ENCODE assay signal across 19 cellular contexts in the genomic region with DNA sequence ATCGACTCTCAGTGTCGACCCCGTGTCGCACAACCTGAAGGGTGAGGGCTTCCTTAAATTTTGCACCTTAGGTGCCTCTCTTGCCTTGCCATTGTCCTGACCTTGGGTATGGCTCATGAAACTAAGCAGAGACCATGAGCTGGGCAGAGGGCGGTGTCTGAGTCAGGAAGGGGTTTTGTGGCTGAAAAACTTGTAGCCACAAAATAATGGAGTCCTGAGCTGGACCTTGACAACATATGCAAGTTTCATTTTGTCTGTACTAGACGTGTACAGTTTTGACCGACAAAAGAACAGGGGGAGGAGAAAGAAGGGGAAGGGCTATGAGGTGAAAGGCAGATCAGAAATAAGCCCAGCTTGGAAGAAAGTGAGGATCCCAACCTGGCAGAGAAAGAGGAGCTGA. TPM values are rescaled to one million over a fixed set of nuclear protein-coding genes. Genes with fewer than 3 reads are reported as not detected.
DNase-seq lines count a peak whose midpoint lies in the region; ATAC-seq, FAIRE-seq and TF ChIP-seq lines count a peak whose summit lies in the region.
"Had no signal": no experiment of that assay in that cellular context is flagged by ENCODE, and none has a peak within 500 bp of the region (broad histone marks: within the 10 kb centered on the region; RNA-seq: fewer than 3 reads in every experiment).

No MANE protein-coding gene starts in this region.

- H3K9ac ChIP-seq in GM12878 (ENCODE audit: control insufficient read depth, insufficient read depth, low read length) (no peak overlapping the region), mesendoderm (ENCODE audit: low read length) (no peak overlapping the region), HepG2 (ENCODE audit: insufficient read depth, low read depth, low read length) (no peak overlapping the region)

- H3K79me2 ChIP-seq in GM12878 (ENCODE audit: control insufficient read depth, insufficient read depth, low read length): no peaks in the 10 kb centered on the region
- no peaks in the 10 kb centered on the region for H3K79me2 ChIP-seq in mesendoderm (ENCODE audit: control insufficient read depth, insufficient read depth, low read length)
- H3K79me2 ChIP-seq in HepG2 (ENCODE audit: insufficient read depth, low read length): no peaks in the 10 kb centered on the region

- H3K4ac ChIP-seq in mesendoderm (ENCODE audit: low read depth, low read length): no peak overlapping the region

- H3K4me1 ChIP-seq in GM12878 (ENCODE audit: control insufficient read depth, insufficient read depth, low read length) (peaks cover 3% of the 10 kb centered on the region; the same call in 1 of the 2 replicates), mesendoderm (ENCODE audit: control insufficient read depth, low read depth, low read length) (no peaks in the 10 kb centered on the region), HepG2 (ENCODE audit: insufficient read depth, low read length) (peaks cover 14% of the 10 kb centered on the region)
- H3K4me1 ChIP-seq: left ventricle myocardium inferior, prostate gland had no signal

- H2AK5ac ChIP-seq in mesendoderm (ENCODE audit: low read length): no peak overlapping the region

- CTCF ChIA-PET in GM12878 (lab: Yijun Ruan, JAX) (no interaction called here), HepG2 (lab: Yijun Ruan, JAX; ENCODE audit: low intra/inter-chr PET ratio, low total read pairs) (no interaction called here)

- no TSS peak for BruUV-seq in GM12878 (replicated peaks; lab: Mats Ljungman, UMichigan)
- BruUV-seq in HepG2 (replicated peaks; lab: Mats Ljungman, UMichigan): no TSS peak

- intact Hi-C loops in GM12878 (cut with micrococcal nuclease; ENCODE audit: unreplicated experiment) (loop anchor here (10.0 kb wide), 1 partner anchor 337 kb away; no protein-coding TSS in a partner anchor), HepG2 (cut with micrococcal nuclease; ENCODE audit: unreplicated experiment) (loop anchor here (10.0 kb wide), 1 partner anchor 447 kb away; no protein-coding TSS in a partner anchor)

- RAD21 ChIA-PET in GM12878 (lab: Charles Lee; ENCODE audit: unreplicated experiment): no interaction called here

- no peak overlapping the region for H3K23ac ChIP-seq in mesendoderm (ENCODE audit: low read length)

- H3K27ac ChIP-seq in GM12878 (ENCODE audit: control insufficient read depth, insufficient read depth) (no peak overlapping the region), mesendoderm (ENCODE audit: low read depth, low read length) (no peak overlapping the region), HepG2 (ENCODE audit: extremely low read length, insufficient read depth, low read length) (no peak overlapping the region)
- H3K27ac ChIP-seq: brain microvascular endothelial cell, left ventricle myocardium inferior, prostate gland had no signal

- H3K27me3 ChIP-seq in GM12878 (replicated peaks in 1 of 2; ENCODE audit: control insufficient read depth in 2 of 2, insufficient read depth in 2 of 2, low read length in 1 of 2) (peaks cover 0 to 8% of the 10 kb centered on the region in 2 experiments; a peak in 3 of 4 replicates), mesendoderm (ENCODE audit: insufficient read depth, low read length, poor library complexity) (no peaks in the 10 kb centered on the region), HepG2 (ENCODE audit: control insufficient read depth in 1 of 2, insufficient read depth in 2 of 2, low read length in 2 of 2) (peaks cover 0 to 1% of the 10 kb centered on the region in 2 experiments; a peak in 1 of 5 replicates)
- H3K27me3 ChIP-seq: brain microvascular endothelial cell had no signal

- no peak overlapping the region for H4K8ac ChIP-seq in mesendoderm (ENCODE audit: low read depth, low read length)

- TF ChIP-seq CTCF in GM12878 (IDR thresholded peaks at IDR 0.05 in 2 of 3, conservative IDR thresholded peaks at IDR 0.05 in 1 of 3; ENCODE audit: control insufficient read depth in 2 of 3, extremely low read depth in 1 of 3, insufficient read depth in 1 of 3, low read depth in 3 of 3, low read length in 3 of 3) (no peak), HepG2 (CRISPR knock-in tag; IDR thresholded peaks at IDR 0.05) (no peak)

- no peak overlapping the region for H2BK15ac ChIP-seq in mesendoderm (replicated peaks; ENCODE audit: low read depth)

- TF ChIP-seq RAD21 in GM12878 (IDR thresholded peaks at IDR 0.05; ENCODE audit: insufficient read depth, low read depth, low read length) (no peak), HepG2 (CRISPR knock-in tag; IDR thresholded peaks at IDR 0.05) (no peak)

- H3K4me3 ChIP-seq in GM12878 (no peak overlapping the region), mesendoderm (ENCODE audit: low read length) (no peak overlapping the region), HepG2 (replicated peaks in 1 of 3; ENCODE audit: insufficient read depth in 1 of 3, low read depth in 2 of 3, low read length in 3 of 3) (no peak overlapping the region)
- H3K4me3 ChIP-seq: left ventricle myocardium inferior, prostate gland had no signal

- ATAC-seq in GM18519 (IDR thresholded peaks at IDR 0.05; ENCODE audit: low FRiP score, unreplicated experiment): peak; percentile 56
- ATAC-seq in GM21367 (IDR thresholded peaks at IDR 0.05; ENCODE audit: unreplicated experiment): peak; percentile 51
- ATAC-seq in HG03175 (IDR thresholded peaks at IDR 0.05; ENCODE audit: unreplicated experiment): peak; percentile 77
- 0 out of 3 replicates have a peak, but pooled peaks have one; percentile 21 for ATAC-seq in GM12878
- ATAC-seq in HepG2: no peak
- ATAC-seq: activated CD8-positive, alpha-beta T cell treated with anti-CD3 and anti-CD28 coated beads, Interleukin-2, amount 10 ng/mL, durations not matched to agents 7 days and 5 days had no signal

- H3K36me3 ChIP-seq in GM12878 (ENCODE audit: control insufficient read depth in 2 of 2, insufficient read depth in 2 of 2, low read length in 1 of 2): no peaks in the 10 kb centered on the region
- H3K36me3 ChIP-seq in mesendoderm (ENCODE audit: control insufficient read depth, insufficient read depth, low read length): no peaks in the 10 kb centered on the region
- no peaks in the 10 kb centered on the region for H3K36me3 ChIP-seq in HepG2 (replicated peaks in 1 of 2; ENCODE audit: control insufficient read depth in 1 of 2, insufficient read depth in 2 of 2, low read length in 2 of 2)
- H3K36me3 ChIP-seq: brain microvascular endothelial cell, left ventricle myocardium inferior, prostate gland had no signal

- no peak overlapping the region for H4K5ac ChIP-seq in mesendoderm (ENCODE audit: low read length)

- H3K9me3 ChIP-seq in GM12878 (replicated peaks; ENCODE audit: control insufficient read depth, insufficient read depth, low read length) (peaks cover 7% of the 10 kb centered on the region; the same call in 1 of the 3 replicates), HepG2 (ENCODE audit: low read length) (no peaks in the 10 kb centered on the region)
- H3K9me3 ChIP-seq: left ventricle myocardium inferior, prostate gland had no signal

- H2AFZ ChIP-seq in GM12878 (ENCODE audit: control insufficient read depth, low read depth, low read length) (no peak overlapping the region), HepG2 (ENCODE audit: low read length) (no peak overlapping the region)

- 56% methylated on average over 7 of the region's 7 CpGs for WGBS in GM12878 (ENCODE audit: insufficient coverage, insufficient replicate concordance, low lambda C conversion rate, missing lambda C conversion rate)
- no CpG with 5 or more reads among the region's 7 CpGs for WGBS in mesendoderm (ENCODE audit: extremely low coverage, insufficient coverage, low lambda C conversion rate)
- 71% methylated on average over 7 of the region's 7 CpGs for WGBS in HepG2 (ENCODE audit: low lambda C conversion rate)

- H3K18ac ChIP-seq in mesendoderm (ENCODE audit: low read length): no peak overlapping the region

- TF ChIP-seq EP300 in GM12878 (IDR thresholded peaks at IDR 0.05; ENCODE audit: borderline replicate concordance in 1 of 2, control insufficient read depth in 1 of 2, low read depth in 2 of 2, low read length in 2 of 2) (no peak), HepG2 (IDR thresholded peaks at IDR 0.05; ENCODE audit: low read depth in 2 of 2, low read length in 2 of 2) (no peak), HepG2 (CRISPR knock-in tag; IDR thresholded peaks at IDR 0.05; ENCODE audit: borderline replicate concordance) (no peak)

- TF ChIP-seq POLR2A in GM12878 (IDR thresholded peaks at IDR 0.05; ENCODE audit: low read depth, low read length) (no peak), HepG2 (IDR thresholded peaks at IDR 0.05; ENCODE audit: insufficient read depth in 1 of 2, low read depth in 2 of 2, low read length in 2 of 2) (no peak)

- H2BK5ac ChIP-seq in mesendoderm (ENCODE audit: low read length): no peak overlapping the region

- SMC1A ChIA-PET in GM12878 (lab: Charles Lee; ENCODE audit: uncharacterized antibody, unreplicated experiment): no interaction called here

- in situ Hi-C loops in GM12878 (cut with MboI): no loop called here
- in situ Hi-C loops in HepG2 (cut with HindIII; ENCODE audit: extremely low pct_ligation_motif_present, low pct_unique_long_range_greater_than_20kb): no loop called here

- POLR2A ChIA-PET in GM12878 (lab: Charles Lee): no interaction called here
- POLR2A ChIA-PET in HepG2 (lab: Yijun Ruan, JAX): no interaction called here

- H4K20me1 ChIP-seq in GM12878 (ENCODE audit: control insufficient read depth, insufficient read depth): no peaks in the 10 kb centered on the region
- no peaks in the 10 kb centered on the region for H4K20me1 ChIP-seq in HepG2 (ENCODE audit: insufficient read depth, low read length)

- H3K79me1 ChIP-seq in mesendoderm (ENCODE audit: low read length): no peaks in the 10 kb centered on the region

- FAIRE-seq in GM12878 (lab: Jason Lieb, UNC): no peak
- FAIRE-seq in GM19239 (lab: Jason Lieb, UNC): no peak
- no peak for FAIRE-seq in HepG2 (lab: Jason Lieb, UNC)
- FAIRE-seq: TTC549 had no signal

- H3K56ac ChIP-seq in mesendoderm (ENCODE audit: low read length): no peak overlapping the region

- DNase-seq in GM12878 (ENCODE audit: low read depth, low spot score) (no peak), mesendoderm (no peak), GM19239 (ENCODE audit: insufficient read length, low spot score) (no peak), HepG2 (ENCODE audit: low spot score) (no peak), cerebellar nuclear complex (lab: John Stamatoyannopoulos, UW) (no peak)
- DNase-seq: activated CD8-positive, alpha-beta T cell treated with anti-CD3 and anti-CD28 coated beads, Interleukin-2, amount 10 ng/mL, durations not matched to agents 7 days and 5 days; activated naive CD4-positive, alpha-beta T cell; brain microvascular endothelial cell; H9; hypothalamus; left ventricle myocardium inferior; NCI-H1417; NCI-H226; stimulated activated CD4-positive, alpha-beta T cell treated with anti-CD3 and anti-CD28 coated beads, Interleukin-12 subunit alpha, Interleukin-12 subunit beta, amount 100 ng/mL, for 4 hours had no signal

- H3K4me2 ChIP-seq in GM12878 (ENCODE audit: control insufficient read depth, insufficient read depth) (peak overlapping the region; percentile 11; the same call in 1 of the 2 replicates), mesendoderm (ENCODE audit: low read length) (no peak overlapping the region), HepG2 (ENCODE audit: low read depth, low read length) (no peak overlapping the region)

- no peak overlapping the region for H2BK120ac ChIP-seq in mesendoderm (ENCODE audit: low read depth, low read length)

RNA-seq across cellular contexts. Expression of gene RUNX1, which starts 8.3 kb away (rescaled TPM):
- 8.4 and 9.3 TPM in 2 replicates for total RNA-seq in GM12878 (2013; cell fraction: nucleolus; rRNA removed)
- 5.3 and 5.6 TPM in 2 replicates for total RNA-seq in GM12878 (2014; rRNA removed)
- 3.8 and 3.9 TPM in 2 replicates for total RNA-seq in GM12878 (2014; rRNA removed; fragmentation: Illumina TruSeq; extraction: Trizol)
- total RNA-seq in GM12878 (2021): 13.3 and 15.2 TPM in 2 replicates
- 3.5 TPM for polyA plus RNA-seq in GM12878 (2011; ENCODE audit: low read depth)
- polyA plus RNA-seq in GM12878 (2011; rRNA removed): 0.55 and 0.98 TPM in 2 replicates
- 0.42 and 0.67 TPM in 2 replicates for polyA plus RNA-seq in GM12878 (2011; cell fraction: cytosol; rRNA removed)
- polyA plus RNA-seq in GM12878 (2011; cell fraction: nucleus; rRNA removed): 1.9 and 2.6 TPM in 2 replicates
- polyA plus RNA-seq in GM12878 (2012): 6.0 and 6.7 TPM in 2 replicates
- 6.2 and 7.6 TPM in 2 replicates for polyA plus RNA-seq in GM12878 (2014; fragmentation: Illumina TruSeq; extraction: Trizol)
- 1 to 10 TPM in 1 of 2 experiments, under 1 TPM in 1; 0.90 to 1.4 TPM for polyA plus RNA-seq in GM12878 (2014; fragmentation: Nextera tagmentation; extraction: Ambion mirVana)
- polyA plus RNA-seq in GM12878 (2014; rRNA removed): 6.1 and 7.1 TPM in 2 replicates
- 1 to 10 TPM; 3.3 to 4.3 TPM for polyA plus RNA-seq in GM12878 (2016; fragmentation: Nextera tagmentation; extraction: Ambion mirVana)
- 1.2 and 1.7 TPM in 2 replicates for polyA minus RNA-seq in GM12878 (2011; rRNA and poly(A)+ RNA removed)
- polyA minus RNA-seq in GM12878 (2011; cell fraction: cytosol; rRNA and poly(A)+ RNA removed): 0.53 and 1.1 TPM in 2 replicates
- polyA minus RNA-seq in GM12878 (2011; cell fraction: nucleus; rRNA and poly(A)+ RNA removed): 3.4 and 6.2 TPM in 2 replicates
- polyA plus RNA-seq in mesendoderm (2013, experiment 1 of 2): 1.1 TPM
- polyA plus RNA-seq in mesendoderm (2013, experiment 2 of 2): 1.0 TPM
- total RNA-seq in HepG2 (2016; rRNA removed; fragmentation: Illumina TruSeq; extraction: Trizol): 4.4 and 5.4 TPM in 2 replicates
- total RNA-seq in HepG2 (2016; cell fraction: cytosol; rRNA removed; fragmentation: Illumina TruSeq; extraction: Trizol; ENCODE audit: low read depth): 2.4 and 2.8 TPM in 2 replicates
- 4.1 and 5.5 TPM in 2 replicates for total RNA-seq in HepG2 (2016; cell fraction: insoluble cytoplasmic fraction; rRNA removed; fragmentation: Illumina TruSeq; extraction: Trizol)
- 5.1 and 5.5 TPM in 2 replicates for total RNA-seq in HepG2 (2016; cell fraction: membrane; rRNA removed; fragmentation: Illumina TruSeq; extraction: Trizol)
- 16.6 and 18.1 TPM in 2 replicates for total RNA-seq in HepG2 (2016; cell fraction: nucleus; rRNA removed; fragmentation: Illumina TruSeq; extraction: Trizol)
- polyA plus RNA-seq in HepG2 (2011; rRNA removed): 5.8 and 6.4 TPM in 2 replicates
- polyA plus RNA-seq in HepG2 (2011; cell fraction: cytosol; rRNA removed): 3.0 and 3.1 TPM in 2 replicates
- polyA plus RNA-seq in HepG2 (2011; cell fraction: nucleus; rRNA removed): 18.7 and 27.2 TPM in 2 replicates
- polyA plus RNA-seq in HepG2 (2012): 6.5 and 6.7 TPM in 2 replicates
- polyA plus RNA-seq in HepG2 (2016; cell fraction: cytosol; fragmentation: Illumina TruSeq; extraction: Trizol; ENCODE audit: low read depth): 2.4 and 2.8 TPM in 2 replicates
- 7.5 and 8.8 TPM in 2 replicates for polyA plus RNA-seq in HepG2 (2016; cell fraction: insoluble cytoplasmic fraction; fragmentation: Illumina TruSeq; extraction: Trizol; ENCODE audit: low read depth)
- polyA plus RNA-seq in HepG2 (2016; cell fraction: membrane; fragmentation: Illumina TruSeq; extraction: Trizol; ENCODE audit: low read depth): 5.2 and 5.9 TPM in 2 replicates
- polyA plus RNA-seq in HepG2 (2016; cell fraction: nucleus; fragmentation: Illumina TruSeq; extraction: Trizol; ENCODE audit: insufficient read depth, low read depth): 13.0 and 13.3 TPM in 2 replicates
- polyA minus RNA-seq in HepG2 (2011; rRNA and poly(A)+ RNA removed; ENCODE audit: low replicate concordance): 10.3 and 32.7 TPM in 2 replicates
- polyA minus RNA-seq in HepG2 (2011; cell fraction: cytosol; rRNA and poly(A)+ RNA removed): 3.1 and 6.2 TPM in 2 replicates
- polyA minus RNA-seq in HepG2 (2011; cell fraction: nucleus; rRNA and poly(A)+ RNA removed): 103 and 105 TPM in 2 replicates
